Comparison of ENCODE assay signal across 9 cellular contexts in the genomic region with DNA sequence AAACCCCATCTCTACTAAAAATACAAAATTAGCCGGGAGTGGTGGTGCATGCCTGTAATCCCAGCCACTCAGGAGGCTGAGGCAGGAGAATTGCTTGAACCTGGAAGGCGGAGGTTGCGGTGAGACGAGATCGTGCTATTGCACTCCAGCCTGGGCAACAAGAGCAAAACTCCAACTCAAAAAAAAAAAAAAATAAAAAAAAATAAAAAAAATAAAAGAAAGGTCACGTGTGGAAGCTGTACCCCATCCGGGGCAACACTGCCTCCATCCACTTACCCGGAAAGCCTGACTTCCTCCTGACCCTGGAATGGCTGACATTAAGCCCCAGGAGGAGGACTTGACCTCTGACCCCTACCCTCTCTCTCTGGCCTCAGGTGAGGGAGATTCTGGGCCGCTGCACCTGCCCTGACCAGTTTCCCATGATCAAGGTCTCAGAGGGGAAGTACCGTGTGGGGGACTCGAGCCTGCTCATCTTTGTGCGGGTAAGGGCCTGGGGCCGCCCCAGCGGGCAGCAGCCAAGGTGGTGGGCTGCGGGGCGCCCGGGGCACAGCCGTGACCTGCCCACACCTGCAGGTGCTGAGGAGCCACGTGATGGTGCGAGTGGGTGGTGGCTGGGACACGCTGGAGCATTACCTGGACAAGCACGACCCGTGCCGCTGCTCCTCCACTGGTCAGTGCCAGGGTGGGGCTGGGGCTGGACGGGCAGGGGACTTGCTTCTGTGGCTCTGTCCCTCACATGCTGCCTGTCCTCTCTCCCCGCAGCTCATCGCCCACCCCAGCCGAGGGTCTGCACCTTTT. TPM values are rescaled to one million over a fixed set of nuclear protein-coding genes. Genes with fewer than 3 reads are reported as not detected.
DNase-seq lines count a peak whose midpoint lies in the region; ATAC-seq and TF ChIP-seq lines count a peak whose summit lies in the region.
"Had no signal": no experiment of that assay in that cellular context is flagged by ENCODE, and none has a peak within 500 bp of the region (broad histone marks: within the 10 kb centered on the region; RNA-seq: fewer than 3 reads in every experiment).

No MANE protein-coding gene starts in this region.

- H3K27me3 Mint-ChIP-seq in chondrocyte (ENCODE audit: low read depth): peaks cover 13% of the 10 kb centered on the region

- no peaks in the 10 kb centered on the region for H3K9me3 ChIP-seq in testis

- 60 to 72% methylated on average over 10 to 28 of the region's 28 CpGs for WGBS in testis, 2 donors

- TF ChIP-seq CTCF in chondrocyte (IDR thresholded peaks at IDR 0.05): no peak
- TF ChIP-seq CTCF in testis (IDR thresholded peaks at IDR 0.05): no peak

- H3K27me3 ChIP-seq in testis: no peaks in the 10 kb centered on the region

- H3K4me3 ChIP-seq in testis: no peak overlapping the region

- peak; percentile 60 for DNase-seq in HT-29 (ENCODE audit: low spot score)
- DNase-seq in chondrocyte (ENCODE audit: low spot score): no peak
- peak; percentile 90 for DNase-seq in mesenteric fat pad (ENCODE audit: low spot score)
- no peak for DNase-seq in testis
- no peak for DNase-seq in iPS-NIHi7 (ENCODE audit: extremely low spot score)
- DNase-seq in NAMALWA (ENCODE audit: low spot score): no peak
- no peak for DNase-seq in globus pallidus (ENCODE audit: low spot score)

- no peak for ATAC-seq in HG03045 (IDR thresholded peaks at IDR 0.05; ENCODE audit: unreplicated experiment)

- H3K4me1 Mint-ChIP-seq in chondrocyte (ENCODE audit: low read depth): peaks cover 50% of the 10 kb centered on the region

- H3K36me3 Mint-ChIP-seq in chondrocyte (ENCODE audit: low read depth): peaks cover 13% of the 10 kb centered on the region

- no peak for TF ChIP-seq POLR2A in testis (IDR thresholded peaks at IDR 0.05)

- no peaks in the 10 kb centered on the region for H3K36me3 ChIP-seq in testis (ENCODE audit: low read depth, missing control alignments)

- H3K9me3 Mint-ChIP-seq in chondrocyte (ENCODE audit: low read depth): no peaks in the 10 kb centered on the region

- peak overlapping the region; percentile 55 to 64 for H3K27ac ChIP-seq in testis
- H3K27ac ChIP-seq: WERI-Rb-1 had no signal

- intact Hi-C loops in testis (cut with DNase I; ENCODE audit: low total_unique reads): no loop called here

- H3K4me3 Mint-ChIP-seq in chondrocyte (ENCODE audit: unreplicated experiment): no peak overlapping the region

- peak overlapping the region; percentile 94 for H3K27ac Mint-ChIP-seq in chondrocyte (ENCODE audit: unreplicated experiment)

- peaks cover 64% of the 10 kb centered on the region for H3K4me1 ChIP-seq in testis

RNA-seq across cellular contexts. Expression of a gene that starts 3.8 kb away (rescaled TPM):
- total RNA-seq in HT-29 (2014; rRNA removed; shearing (Covaris generic)): 23.7 and 25.2 TPM in 2 replicates
- total RNA-seq in chondrocyte (34.5 to 35.6 TPM (median 34.8 TPM) in 3 replicates), mesenteric fat pad (36.2 TPM), testis (100 to 1,000 TPM; 191 to 197 TPM)
- 84.9 TPM for polyA plus RNA-seq in testis (ENCODE audit: insufficient read depth, low read depth, low replicate concordance)

RNA-seq across cellular contexts. Expression of a gene that starts 5.2 kb away (rescaled TPM):
- total RNA-seq in HT-29 (2014; rRNA removed; shearing (Covaris generic)): 0.99 and 2.1 TPM in 2 replicates
- 0.27 to 1.2 TPM (median 0.31 TPM) in 3 replicates for total RNA-seq in chondrocyte
- total RNA-seq in mesenteric fat pad: 1.9 TPM
- 10 to 100 TPM in 1 of 2 donors, 1 to 10 TPM in 1; 7.1 to 10.4 TPM for total RNA-seq in testis
- 2.2 TPM for polyA plus RNA-seq in testis (ENCODE audit: insufficient read depth, low read depth, low replicate concordance)

RNA-seq across cellular contexts. Expression of a gene that starts 42.2 kb away (rescaled TPM):
- total RNA-seq in HT-29 (2014; rRNA removed; shearing (Covaris generic)): 372 TPM in 2 replicates
- 139 to 205 TPM (median 144 TPM) in 3 replicates for total RNA-seq in chondrocyte
- 191 TPM for total RNA-seq in mesenteric fat pad
- total RNA-seq in testis: 100 to 1,000 TPM; 286 to 336 TPM
- 451 TPM for polyA plus RNA-seq in testis (ENCODE audit: insufficient read depth, low read depth, low replicate concordance)

RNA-seq across cellular contexts. Expression of a gene that starts 42.5 kb away (rescaled TPM):
- 60.8 and 72.4 TPM in 2 replicates for total RNA-seq in HT-29 (2014; rRNA removed; shearing (Covaris generic))
- total RNA-seq in chondrocyte (29.5 to 37.6 TPM (median 30.9 TPM) in 3 replicates), mesenteric fat pad (19.2 TPM), testis (10 to 100 TPM; 66.8 to 99.2 TPM)
- polyA plus RNA-seq in testis (ENCODE audit: insufficient read depth, low read depth, low replicate concordance): 55.1 TPM

Comparison
In these comparisons a context has a peak if more than half of its experiments do, and no peak if none do; other contexts are left out.
1. DNase-seq: peak in HT-29 (single experiment) and mesenteric fat pad (single experiment); none in chondrocyte (single experiment), testis (single experiment), iPS-NIHi7 (single experiment), NAMALWA (single experiment) and globus pallidus (single experiment).